26 cellular contexts compared by ENCODE assay signal in genomic region chr5:157800109-157800508, GRCh38.
"Had no signal": no experiment of that assay in that cellular context is flagged by ENCODE, and none has a peak within 500 bp of the region (broad histone marks: within the 10 kb centered on the region; RNA-seq: fewer than 3 reads in every experiment).

No MANE protein-coding gene starts in this region.

- H3K36me3 ChIP-seq: uterus had no signal

- FAIRE-seq: urothelium cell line had no signal

- H3K27me3 ChIP-seq: stomach, suprapubic skin, testis, thyroid gland, tibial artery, tibial nerve, transverse colon, upper lobe of left lung, upper lobe of right lung, uterus, vagina had no signal

- H3K9me3 ChIP-seq: stomach, suprapubic skin, testis, thoracic aorta, thyroid gland, tibial artery, tibial nerve, transverse colon, upper lobe of left lung, upper lobe of right lung, uterus, vagina had no signal

- H3K4me3 ChIP-seq: stomach, suprapubic skin, testis, thoracic aorta, thyroid gland, tibial artery, tibial nerve, transverse colon, upper lobe of left lung, upper lobe of right lung, uterus, vagina had no signal

- DNase-seq: stimulated activated CD4-positive, alpha-beta T cell treated with anti-CD3 and anti-CD28 coated beads, Interleukin-2, amount 100 ng/mL, for 48 hours; stimulated activated CD4-positive, alpha-beta T cell treated with anti-CD3 and anti-CD28 coated beads, Interleukin-4, amount 100 ng/mL, for 1 hour; stimulated activated CD4-positive, alpha-beta T cell treated with anti-CD3 and anti-CD28 coated beads, Interleukin-4, amount 100 ng/mL, for 24 hours; stimulated activated CD4-positive, alpha-beta T cell treated with anti-CD3 and anti-CD28 coated beads, Interleukin-4, amount 100 ng/mL, for 4 hours; stimulated activated CD8-positive, alpha-beta memory T cell treated with anti-CD3 and anti-CD28 coated beads, Interleukin-4, amount 100 ng/mL, for 48 hours; stimulated activated naive B cell treated with anti-CD40 and anti-IgM and Interleukin-4, amounts not matched to agents 10 μg/mL and 1 μg/mL and 100 μg/mL, for 72 hours; stimulated activated naive CD4-positive, alpha-beta T cell; stimulated activated naive CD4-positive, alpha-beta T cell treated with Interleukin-2 at 50 U/mL for 16 hours; stimulated activated naive CD8-positive, alpha-beta T cell treated with anti-CD3 and anti-CD28 coated beads, Interleukin-15, amount 100 ng/mL, for 72 hours; stimulated activated naive CD8-positive, alpha-beta T cell treated with anti-CD3 and anti-CD28 coated beads, Interleukin-15, Interleukin-2, amounts not matched to agents 100 U/mL and 50 U/mL, for 24 hours; stomach; substantia nigra; testis; thyroid gland; tibial artery; transverse colon; upper lobe of left lung; upper lobe of right lung; uterus had no signal

- ATAC-seq: stimulated activated effector memory CD8-positive, alpha-beta T cell treated with anti-CD3 and anti-CD28 coated beads, Interleukin-12 subunit alpha, Interleukin-12 subunit beta, amount 100 ng/mL, for 72 hours; stimulated activated memory B cell treated with anti-CD40 and anti-IgM and Interleukin-4, amounts not matched to agents 10 μg/mL and 1 μg/mL and 100 μg/mL, for 72 hours; stimulated activated naive B cell treated with anti-CD40 and anti-IgM and Interleukin-4, amounts not matched to agents 10 μg/mL and 1 μg/mL and 100 μg/mL, for 72 hours; stimulated activated naive CD8-positive, alpha-beta T cell treated with anti-CD3 and anti-CD28 coated beads, Interleukin-15, amount 100 ng/mL, for 72 hours; stimulated activated naive CD8-positive, alpha-beta T cell treated with anti-CD3 and anti-CD28 coated beads, Interleukin-15, Interleukin-2, amounts not matched to agents 100 U/mL and 50 U/mL, for 24 hours had no signal

- H3K4me1 ChIP-seq: suprapubic skin, testis, thyroid gland, tibial artery, tibial nerve, transverse colon, upper lobe of left lung, upper lobe of right lung, uterus, vagina had no signal

- H3K27ac ChIP-seq: stomach, suprapubic skin, testis, thoracic aorta, thyroid gland, tibial artery, tibial nerve, transverse colon, upper lobe of left lung, upper lobe of right lung, uterus, vagina had no signal
